In the genomic region with DNA sequence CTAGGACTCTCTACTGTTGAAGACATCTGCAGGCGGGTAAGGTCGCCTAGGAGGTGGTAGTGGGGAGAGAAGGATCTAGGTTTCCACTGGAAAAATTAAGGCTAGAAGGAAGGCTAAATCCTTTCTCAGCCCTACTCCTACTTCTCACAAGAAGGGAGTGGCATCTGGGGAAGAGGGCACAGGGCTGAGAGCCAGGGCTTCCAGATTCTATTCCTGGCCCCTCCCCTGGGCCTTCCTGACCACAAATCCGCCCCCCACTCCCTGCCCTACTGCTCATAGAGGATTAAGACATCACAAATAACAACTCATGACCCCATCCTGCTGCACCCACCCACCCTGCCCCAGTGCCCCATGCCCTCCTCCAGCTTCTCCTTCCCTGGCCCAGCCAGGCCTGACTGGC, we compare ENCODE assay signal across 2 cellular contexts.
TF ChIP-seq lines count a peak whose summit lies in the region.

No MANE protein-coding gene starts in this region.

TF ChIP-seq in HepG2, 621 proteins besides CTCF, POLR2A, EP300 and RAD21:
- TF ChIP-seq ZSCAN21 (CRISPR knock-in tag; IDR thresholded peaks at IDR 0.05; ENCODE audit: borderline replicate concordance) (no peak), SOX5 (CRISPR knock-in tag; IDR thresholded peaks at IDR 0.05; ENCODE audit: borderline replicate concordance) (no peak)

TF ChIP-seq in H1, 55 proteins besides CTCF, POLR2A, EP300 and RAD21:
- TF ChIP-seq SIRT6 (IDR thresholded peaks at IDR 0.05; ENCODE audit: low read length) (no peak), CBX5 (IDR thresholded peaks at IDR 0.05; ENCODE audit: low read depth, low read length) (no peak), POLR2AphosphoS5 (IDR thresholded peaks at IDR 0.05; ENCODE audit: low read depth, low read length) (no peak), CHD2 (IDR thresholded peaks at IDR 0.05; ENCODE audit: low read length) (no peak), BRCA1 (IDR thresholded peaks at IDR 0.05; ENCODE audit: low read depth, low read length) (no peak), TEAD4 (IDR thresholded peaks at IDR 0.05; ENCODE audit: low read depth, low read length) (no peak), ZNF274 (IDR thresholded peaks at IDR 0.05; ENCODE audit: borderline replicate concordance, extremely low read depth, low read length) (no peak), CBX8 (IDR thresholded peaks at IDR 0.05; ENCODE audit: borderline replicate concordance, low read depth, low read length) (no peak), CTBP2 (IDR thresholded peaks at IDR 0.05; ENCODE audit: borderline replicate concordance, insufficient read depth, insufficient read length, low read length) (no peak)
